11 cellular contexts compared by ENCODE assay signal in genomic region chr2:69693472-69694450, GRCh38. TPM values are rescaled to one million over a fixed set of nuclear protein-coding genes. Genes with fewer than 3 reads are reported as not detected.
DNase-seq lines count a peak whose midpoint lies in the region; ATAC-seq and TF ChIP-seq lines count a peak whose summit lies in the region.
"Had no signal": no experiment of that assay in that cellular context is flagged by ENCODE, and none has a peak within 500 bp of the region (broad histone marks: within the 10 kb centered on the region; RNA-seq: fewer than 3 reads in every experiment).

No MANE protein-coding gene starts in this region.

- H3K4me3 ChIP-seq in Jurkat, Clone E6-1 (ENCODE audit: low read length), result peak overlapping the region; percentile 30
- no peak overlapping the region for H3K4me3 ChIP-seq in A673 (ENCODE audit: low read depth, low read length, poor library complexity, severe bottlenecking)
- no peak overlapping the region for H3K4me3 ChIP-seq in WERI-Rb-1 (ENCODE audit: low read depth, low read length)

- peak; percentile 77 for ATAC-seq in stimulated activated effector memory CD8-positive, alpha-beta T cell treated with anti-CD3 and anti-CD28 coated beads, Interleukin-12 subunit alpha, Interleukin-12 subunit beta, amount 100 ng/mL, for 72 hours
- ATAC-seq: left colon had no signal

- H3K4me1 Mint-ChIP-seq in activated T-helper 1 cell treated with anti-CD3 and anti-CD28 coated beads, Interleukin-12 subunit alpha, Interleukin-12 subunit beta, Interleukin-2, Interleukin-4 antibody, amounts not matched to agents 30 ng/mL and 10 ng/mL and 1 ng/mL, durations not matched to agents 14 hours and 24 hours and 36 hours (ENCODE audit: low read depth), result peaks cover 83% of the 10 kb centered on the region
- H3K4me1 Mint-ChIP-seq in stimulated activated effector memory CD8-positive, alpha-beta T cell treated with anti-CD3 and anti-CD28 coated beads, Interleukin-12 subunit alpha, Interleukin-12 subunit beta, amount 100 ng/mL, for 72 hours, result peaks cover 56% of the 10 kb centered on the region

- intact Hi-C loops in activated T-helper 1 cell treated with anti-CD3 and anti-CD28 coated beads, Interleukin-12 subunit alpha, Interleukin-12 subunit beta, Interleukin-2, Interleukin-4 antibody, amounts not matched to agents 30 ng/mL and 10 ng/mL and 1 ng/mL, durations not matched to agents 14 hours and 24 hours and 36 hours (cut with micrococcal nuclease), result loop anchor here (1.0 to 2.0 kb wide), 2 partner anchors 10 to 49 kb away; no protein-coding TSS in a partner anchor
- intact Hi-C loops in A673 (cut with micrococcal nuclease; ENCODE audit: unreplicated experiment), result no loop called here

- H3K4me1 ChIP-seq in A673 (ENCODE audit: insufficient read depth, low read length, poor library complexity, severe bottlenecking), result no peaks in the 10 kb centered on the region

- DNase-seq in activated CD4-positive, alpha-beta T cell treated with anti-CD3 and anti-CD28 coated beads for 48 hours, result peak; percentile 20
- DNase-seq in activated CD4-positive, alpha-beta T cell treated with anti-CD3 and anti-CD28 coated beads, Interleukin-2, amount 50 U/mL, for 4 hours, result no peak
- peak; percentile 91 for DNase-seq in Jurkat, Clone E6-1 (ENCODE audit: low read depth, low spot score)
- peak; percentile 44 for DNase-seq in activated T-helper 1 cell treated with anti-CD3 and anti-CD28 coated beads, Interleukin-12 subunit alpha, Interleukin-12 subunit beta, Interleukin-2, Interleukin-4 antibody, amounts not matched to agents 30 ng/mL and 10 ng/mL and 1 ng/mL, durations not matched to agents 14 hours and 24 hours and 36 hours (ENCODE audit: low spot score)
- peak in 1 of 2 donors; percentile 57 for DNase-seq in stimulated activated effector memory CD8-positive, alpha-beta T cell treated with anti-CD3 and anti-CD28 coated beads, Interleukin-12 subunit alpha, Interleukin-12 subunit beta, amount 100 ng/mL, for 72 hours (ENCODE audit: low spot score in 2 of 2)
- DNase-seq in glomerular visceral epithelial cell (ENCODE audit: extremely low spot score) (no peak), A673 (ENCODE audit: low spot score) (no peak), WERI-Rb-1 (no peak)
- DNase-seq: caudate nucleus, HFFc6, left colon had no signal

- H3K27me3 Mint-ChIP-seq in activated T-helper 1 cell treated with anti-CD3 and anti-CD28 coated beads, Interleukin-12 subunit alpha, Interleukin-12 subunit beta, Interleukin-2, Interleukin-4 antibody, amounts not matched to agents 30 ng/mL and 10 ng/mL and 1 ng/mL, durations not matched to agents 14 hours and 24 hours and 36 hours (ENCODE audit: insufficient read depth), result no peaks in the 10 kb centered on the region

- H3K36me3 Mint-ChIP-seq in activated T-helper 1 cell treated with anti-CD3 and anti-CD28 coated beads, Interleukin-12 subunit alpha, Interleukin-12 subunit beta, Interleukin-2, Interleukin-4 antibody, amounts not matched to agents 30 ng/mL and 10 ng/mL and 1 ng/mL, durations not matched to agents 14 hours and 24 hours and 36 hours (ENCODE audit: low read depth), result no peaks in the 10 kb centered on the region
- H3K36me3 Mint-ChIP-seq in stimulated activated effector memory CD8-positive, alpha-beta T cell treated with anti-CD3 and anti-CD28 coated beads, Interleukin-12 subunit alpha, Interleukin-12 subunit beta, amount 100 ng/mL, for 72 hours, result no peaks in the 10 kb centered on the region

- no peak overlapping the region for H3K27ac ChIP-seq in A673 (ENCODE audit: low read depth, low read length, poor library complexity, severe bottlenecking)
- no peak overlapping the region for H3K27ac ChIP-seq in WERI-Rb-1

- CTCF ChIA-PET in A673 (lab: Charles Lee), result no interaction called here

- H3K27me3 ChIP-seq in A673 (replicated peaks; ENCODE audit: insufficient read depth, low read depth, low read length, poor library complexity) (no peaks in the 10 kb centered on the region), WERI-Rb-1 (ENCODE audit: insufficient read depth, low read depth, severe bottlenecking) (no peaks in the 10 kb centered on the region)

- peak overlapping the region; percentile 46 for H3K4me3 Mint-ChIP-seq in activated T-helper 1 cell treated with anti-CD3 and anti-CD28 coated beads, Interleukin-12 subunit alpha, Interleukin-12 subunit beta, Interleukin-2, Interleukin-4 antibody, amounts not matched to agents 30 ng/mL and 10 ng/mL and 1 ng/mL, durations not matched to agents 14 hours and 24 hours and 36 hours
- H3K4me3 Mint-ChIP-seq in stimulated activated effector memory CD8-positive, alpha-beta T cell treated with anti-CD3 and anti-CD28 coated beads, Interleukin-12 subunit alpha, Interleukin-12 subunit beta, amount 100 ng/mL, for 72 hours, result peak overlapping the region; percentile 46
- H3K4me3 Mint-ChIP-seq: HFFc6 had no signal

- H3K9me3 Mint-ChIP-seq in activated T-helper 1 cell treated with anti-CD3 and anti-CD28 coated beads, Interleukin-12 subunit alpha, Interleukin-12 subunit beta, Interleukin-2, Interleukin-4 antibody, amounts not matched to agents 30 ng/mL and 10 ng/mL and 1 ng/mL, durations not matched to agents 14 hours and 24 hours and 36 hours, result no peaks in the 10 kb centered on the region
- H3K9me3 Mint-ChIP-seq in stimulated activated effector memory CD8-positive, alpha-beta T cell treated with anti-CD3 and anti-CD28 coated beads, Interleukin-12 subunit alpha, Interleukin-12 subunit beta, amount 100 ng/mL, for 72 hours, result no peaks in the 10 kb centered on the region
- H3K9me3 Mint-ChIP-seq: HFFc6 had no signal

- peak overlapping the region; percentile 83 for H3K27ac Mint-ChIP-seq in activated T-helper 1 cell treated with anti-CD3 and anti-CD28 coated beads, Interleukin-12 subunit alpha, Interleukin-12 subunit beta, Interleukin-2, Interleukin-4 antibody, amounts not matched to agents 30 ng/mL and 10 ng/mL and 1 ng/mL, durations not matched to agents 14 hours and 24 hours and 36 hours
- peak overlapping the region; percentile 92 for H3K27ac Mint-ChIP-seq in stimulated activated effector memory CD8-positive, alpha-beta T cell treated with anti-CD3 and anti-CD28 coated beads, Interleukin-12 subunit alpha, Interleukin-12 subunit beta, amount 100 ng/mL, for 72 hours

- BruUV-seq in A673 (replicated peaks; lab: Mats Ljungman, UMichigan), result no TSS peak

- H3K9me3 ChIP-seq in A673 (ENCODE audit: low read depth, low read length, poor library complexity, severe bottlenecking), result no peaks in the 10 kb centered on the region
- no peaks in the 10 kb centered on the region for H3K9me3 ChIP-seq in WERI-Rb-1 (ENCODE audit: severe bottlenecking)

- POLR2A ChIA-PET in A673 (lab: Charles Lee; ENCODE audit: low non-redundant PET), result no interaction called here

- TF ChIP-seq CTCF in A673 (conservative IDR thresholded peaks at IDR 0.05; ENCODE audit: low read depth, low read length) (no peak), WERI-Rb-1 (IDR thresholded peaks at IDR 0.05; ENCODE audit: low read depth, low read length) (no peak)

- H3K36me3 ChIP-seq in A673 (ENCODE audit: insufficient read depth, low read length, poor library complexity, severe bottlenecking) (no peaks in the 10 kb centered on the region), WERI-Rb-1 (no peaks in the 10 kb centered on the region)

RNA-seq across cellular contexts. Expression of gene ANXA4, which starts 48.2 kb away (rescaled TPM):
- 25.5 TPM for polyA plus RNA-seq in Jurkat, Clone E6-1 (2012; ENCODE audit: insufficient read depth, insufficient read length)
- 36.2 and 38.0 TPM in 2 replicates for total RNA-seq in activated T-helper 1 cell treated with anti-CD3 and anti-CD28 coated beads, Interleukin-12 subunit alpha, Interleukin-12 subunit beta, Interleukin-2, Interleukin-4 antibody, amounts not matched to agents 30 ng/mL and 10 ng/mL and 1 ng/mL, durations not matched to agents 14 hours and 24 hours and 36 hours
- total RNA-seq in A673 (2021), result 5.1 and 6.5 TPM in 2 replicates

RNA-seq across cellular contexts. Expression of gene AAK1, which starts 50.2 kb away (rescaled TPM):
- 13.6 TPM for polyA plus RNA-seq in Jurkat, Clone E6-1 (2012; ENCODE audit: insufficient read depth, insufficient read length)
- total RNA-seq in activated T-helper 1 cell treated with anti-CD3 and anti-CD28 coated beads, Interleukin-12 subunit alpha, Interleukin-12 subunit beta, Interleukin-2, Interleukin-4 antibody, amounts not matched to agents 30 ng/mL and 10 ng/mL and 1 ng/mL, durations not matched to agents 14 hours and 24 hours and 36 hours, result 89.2 and 94.0 TPM in 2 replicates
- total RNA-seq in A673 (2021), result 40.1 and 40.5 TPM in 2 replicates

Comparison
In these comparisons a context has a peak if more than half of its experiments do, and no peak if none do; other contexts are left out.
1. DNase-seq: peak in activated CD4-positive, alpha-beta T cell treated with anti-CD3 and anti-CD28 coated beads for 48 hours (single experiment), Jurkat, Clone E6-1 (single experiment) and activated T-helper 1 cell treated with anti-CD3 and anti-CD28 coated beads, Interleukin-12 subunit alpha, Interleukin-12 subunit beta, Interleukin-2, Interleukin-4 antibody, amounts not matched to agents 30 ng/mL and 10 ng/mL and 1 ng/mL, durations not matched to agents 14 hours and 24 hours and 36 hours (single experiment); none in activated CD4-positive, alpha-beta T cell treated with anti-CD3 and anti-CD28 coated beads, Interleukin-2, amount 50 U/mL, for 4 hours (0 of 2), glomerular visceral epithelial cell (single experiment), A673 (single experiment) and WERI-Rb-1 (single experiment).